Comparison of ENCODE assay signal across 1 cellular context in the genomic region with DNA sequence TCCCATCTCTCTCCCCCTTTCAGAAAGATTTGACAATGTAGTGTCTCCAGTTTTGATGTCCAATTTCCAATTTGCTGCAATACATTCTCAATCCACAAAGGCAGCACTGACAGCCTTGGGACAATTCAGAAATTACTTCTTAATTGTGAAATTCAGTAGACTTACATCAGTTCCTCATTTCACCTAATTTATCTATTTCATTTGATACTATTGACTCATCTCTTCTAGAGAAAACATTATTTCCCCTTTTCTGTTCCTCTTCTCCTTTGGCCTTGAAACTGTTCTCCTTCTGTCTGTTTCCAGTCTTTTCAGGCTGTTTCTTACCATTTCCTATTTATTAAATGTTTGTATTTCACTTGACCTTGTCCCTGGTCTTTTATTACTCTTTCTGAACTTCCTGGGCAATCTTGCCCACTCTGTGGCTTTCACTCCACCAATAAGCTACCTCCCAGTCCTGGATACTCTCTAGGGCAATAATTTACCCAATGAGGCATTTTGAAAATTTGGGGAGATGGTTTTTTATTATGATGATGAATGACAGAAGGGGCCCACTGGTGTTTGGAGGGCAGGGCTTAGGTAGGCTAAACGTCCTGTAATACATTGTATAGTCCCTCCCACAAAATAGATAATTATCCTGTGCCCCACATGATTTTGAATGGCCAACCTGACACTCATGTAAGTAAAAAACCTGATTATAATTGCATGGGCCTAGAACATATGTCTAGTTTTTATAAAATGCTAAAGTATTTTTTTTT.
TF ChIP-seq lines count a peak whose summit lies in the region.

No MANE protein-coding gene starts in this region.

TF ChIP-seq in GM23338, 12 proteins besides CTCF, POLR2A, EP300 and RAD21:
- TF ChIP-seq, protein P1, sequence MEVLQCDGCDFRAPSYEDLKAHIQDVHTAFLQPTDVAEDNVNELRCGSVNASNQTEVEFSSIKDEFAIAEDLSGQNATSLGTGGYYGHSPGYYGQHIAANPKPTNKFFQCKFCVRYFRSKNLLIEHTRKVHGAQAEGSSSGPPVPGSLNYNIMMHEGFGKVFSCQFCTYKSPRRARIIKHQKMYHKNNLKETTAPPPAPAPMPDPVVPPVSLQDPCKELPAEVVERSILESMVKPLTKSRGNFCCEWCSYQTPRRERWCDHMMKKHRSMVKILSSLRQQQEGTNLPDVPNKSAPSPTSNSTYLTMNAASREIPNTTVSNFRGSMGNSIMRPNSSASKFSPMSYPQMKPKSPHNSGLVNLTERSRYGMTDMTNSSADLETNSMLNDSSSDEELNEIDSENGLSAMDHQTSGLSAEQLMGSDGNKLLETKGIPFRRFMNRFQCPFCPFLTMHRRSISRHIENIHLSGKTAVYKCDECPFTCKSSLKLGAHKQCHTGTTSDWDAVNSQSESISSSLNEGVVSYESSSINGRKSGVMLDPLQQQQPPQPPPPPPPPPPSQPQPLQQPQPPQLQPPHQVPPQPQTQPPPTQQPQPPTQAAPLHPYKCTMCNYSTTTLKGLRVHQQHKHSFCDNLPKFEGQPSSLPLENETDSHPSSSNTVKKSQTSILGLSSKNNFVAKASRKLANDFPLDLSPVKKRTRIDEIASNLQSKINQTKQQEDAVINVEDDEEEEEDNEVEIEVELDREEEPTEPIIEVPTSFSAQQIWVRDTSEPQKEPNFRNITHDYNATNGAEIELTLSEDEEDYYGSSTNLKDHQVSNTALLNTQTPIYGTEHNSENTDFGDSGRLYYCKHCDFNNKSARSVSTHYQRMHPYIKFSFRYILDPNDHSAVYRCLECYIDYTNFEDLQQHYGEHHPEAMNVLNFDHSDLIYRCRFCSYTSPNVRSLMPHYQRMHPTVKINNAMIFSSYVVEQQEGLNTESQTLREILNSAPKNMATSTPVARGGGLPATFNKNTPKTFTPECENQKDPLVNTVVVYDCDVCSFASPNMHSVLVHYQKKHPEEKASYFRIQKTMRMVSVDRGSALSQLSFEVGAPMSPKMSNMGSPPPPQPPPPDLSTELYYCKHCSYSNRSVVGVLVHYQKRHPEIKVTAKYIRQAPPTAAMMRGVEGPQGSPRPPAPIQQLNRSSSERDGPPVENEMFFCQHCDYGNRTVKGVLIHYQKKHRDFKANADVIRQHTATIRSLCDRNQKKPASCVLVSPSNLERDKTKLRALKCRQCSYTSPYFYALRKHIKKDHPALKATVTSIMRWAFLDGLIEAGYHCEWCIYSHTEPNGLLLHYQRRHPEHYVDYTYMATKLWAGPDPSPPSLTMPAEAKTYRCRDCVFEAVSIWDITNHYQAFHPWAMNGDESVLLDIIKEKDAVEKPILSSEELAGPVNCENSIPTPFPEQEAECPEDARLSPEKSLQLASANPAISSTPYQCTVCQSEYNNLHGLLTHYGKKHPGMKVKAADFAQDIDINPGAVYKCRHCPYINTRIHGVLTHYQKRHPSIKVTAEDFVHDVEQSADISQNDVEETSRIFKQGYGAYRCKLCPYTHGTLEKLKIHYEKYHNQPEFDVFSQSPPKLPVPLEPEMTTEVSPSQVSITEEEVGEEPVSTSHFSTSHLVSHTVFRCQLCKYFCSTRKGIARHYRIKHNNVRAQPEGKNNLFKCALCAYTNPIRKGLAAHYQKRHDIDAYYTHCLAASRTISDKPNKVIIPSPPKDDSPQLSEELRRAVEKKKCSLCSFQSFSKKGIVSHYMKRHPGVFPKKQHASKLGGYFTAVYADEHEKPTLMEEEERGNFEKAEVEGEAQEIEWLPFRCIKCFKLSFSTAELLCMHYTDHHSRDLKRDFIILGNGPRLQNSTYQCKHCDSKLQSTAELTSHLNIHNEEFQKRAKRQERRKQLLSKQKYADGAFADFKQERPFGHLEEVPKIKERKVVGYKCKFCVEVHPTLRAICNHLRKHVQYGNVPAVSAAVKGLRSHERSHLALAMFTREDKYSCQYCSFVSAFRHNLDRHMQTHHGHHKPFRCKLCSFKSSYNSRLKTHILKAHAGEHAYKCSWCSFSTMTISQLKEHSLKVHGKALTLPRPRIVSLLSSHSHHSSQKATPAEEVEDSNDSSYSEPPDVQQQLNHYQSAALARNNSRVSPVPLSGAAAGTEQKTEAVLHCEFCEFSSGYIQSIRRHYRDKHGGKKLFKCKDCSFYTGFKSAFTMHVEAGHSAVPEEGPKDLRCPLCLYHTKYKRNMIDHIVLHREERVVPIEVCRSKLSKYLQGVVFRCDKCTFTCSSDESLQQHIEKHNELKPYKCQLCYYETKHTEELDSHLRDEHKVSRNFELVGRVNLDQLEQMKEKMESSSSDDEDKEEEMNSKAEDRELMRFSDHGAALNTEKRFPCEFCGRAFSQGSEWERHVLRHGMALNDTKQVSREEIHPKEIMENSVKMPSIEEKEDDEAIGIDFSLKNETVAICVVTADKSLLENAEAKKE (CRISPR knock-in tag; IDR thresholded peaks at IDR 0.05) = no peak
- TF ChIP-seq, protein P2, sequence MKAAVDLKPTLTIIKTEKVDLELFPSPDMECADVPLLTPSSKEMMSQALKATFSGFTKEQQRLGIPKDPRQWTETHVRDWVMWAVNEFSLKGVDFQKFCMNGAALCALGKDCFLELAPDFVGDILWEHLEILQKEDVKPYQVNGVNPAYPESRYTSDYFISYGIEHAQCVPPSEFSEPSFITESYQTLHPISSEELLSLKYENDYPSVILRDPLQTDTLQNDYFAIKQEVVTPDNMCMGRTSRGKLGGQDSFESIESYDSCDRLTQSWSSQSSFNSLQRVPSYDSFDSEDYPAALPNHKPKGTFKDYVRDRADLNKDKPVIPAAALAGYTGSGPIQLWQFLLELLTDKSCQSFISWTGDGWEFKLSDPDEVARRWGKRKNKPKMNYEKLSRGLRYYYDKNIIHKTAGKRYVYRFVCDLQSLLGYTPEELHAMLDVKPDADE (IDR thresholded peaks at IDR 0.05) = no peak
- no peak for TF ChIP-seq EZH2 (IDR thresholded peaks at IDR 0.05; ENCODE audit: low read depth, unreplicated experiment)
- TF ChIP-seq STAT1 (IDR thresholded peaks at IDR 0.05; ENCODE audit: unreplicated experiment) = no peak
- TF ChIP-seq ZNF331 (CRISPR knock-in tag; IDR thresholded peaks at IDR 0.05; ENCODE audit: low read depth) = no peak
- no peak for TF ChIP-seq NANOG (IDR thresholded peaks at IDR 0.05; ENCODE audit: borderline replicate concordance)
- TF ChIP-seq, protein P3, sequence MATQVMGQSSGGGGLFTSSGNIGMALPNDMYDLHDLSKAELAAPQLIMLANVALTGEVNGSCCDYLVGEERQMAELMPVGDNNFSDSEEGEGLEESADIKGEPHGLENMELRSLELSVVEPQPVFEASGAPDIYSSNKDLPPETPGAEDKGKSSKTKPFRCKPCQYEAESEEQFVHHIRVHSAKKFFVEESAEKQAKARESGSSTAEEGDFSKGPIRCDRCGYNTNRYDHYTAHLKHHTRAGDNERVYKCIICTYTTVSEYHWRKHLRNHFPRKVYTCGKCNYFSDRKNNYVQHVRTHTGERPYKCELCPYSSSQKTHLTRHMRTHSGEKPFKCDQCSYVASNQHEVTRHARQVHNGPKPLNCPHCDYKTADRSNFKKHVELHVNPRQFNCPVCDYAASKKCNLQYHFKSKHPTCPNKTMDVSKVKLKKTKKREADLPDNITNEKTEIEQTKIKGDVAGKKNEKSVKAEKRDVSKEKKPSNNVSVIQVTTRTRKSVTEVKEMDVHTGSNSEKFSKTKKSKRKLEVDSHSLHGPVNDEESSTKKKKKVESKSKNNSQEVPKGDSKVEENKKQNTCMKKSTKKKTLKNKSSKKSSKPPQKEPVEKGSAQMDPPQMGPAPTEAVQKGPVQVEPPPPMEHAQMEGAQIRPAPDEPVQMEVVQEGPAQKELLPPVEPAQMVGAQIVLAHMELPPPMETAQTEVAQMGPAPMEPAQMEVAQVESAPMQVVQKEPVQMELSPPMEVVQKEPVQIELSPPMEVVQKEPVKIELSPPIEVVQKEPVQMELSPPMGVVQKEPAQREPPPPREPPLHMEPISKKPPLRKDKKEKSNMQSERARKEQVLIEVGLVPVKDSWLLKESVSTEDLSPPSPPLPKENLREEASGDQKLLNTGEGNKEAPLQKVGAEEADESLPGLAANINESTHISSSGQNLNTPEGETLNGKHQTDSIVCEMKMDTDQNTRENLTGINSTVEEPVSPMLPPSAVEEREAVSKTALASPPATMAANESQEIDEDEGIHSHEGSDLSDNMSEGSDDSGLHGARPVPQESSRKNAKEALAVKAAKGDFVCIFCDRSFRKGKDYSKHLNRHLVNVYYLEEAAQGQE (IDR thresholded peaks at IDR 0.05; ENCODE audit: unreplicated experiment) = no peak
- TF ChIP-seq ZNF114 (CRISPR knock-in tag; IDR thresholded peaks at IDR 0.05) = no peak
- TF ChIP-seq JUNB (IDR thresholded peaks at IDR 0.05; ENCODE audit: unreplicated experiment) = no peak
- TF ChIP-seq CREB1 (CRISPR knock-in tag; IDR thresholded peaks at IDR 0.05; ENCODE audit: low read depth) = no peak
- no peak for TF ChIP-seq EZH2phosphoT487 (IDR thresholded peaks at IDR 0.05; ENCODE audit: unreplicated experiment)
- no peak for TF ChIP-seq POLR2AphosphoS5 (IDR thresholded peaks at IDR 0.05; ENCODE audit: low read depth)
